In the genomic region with DNA sequence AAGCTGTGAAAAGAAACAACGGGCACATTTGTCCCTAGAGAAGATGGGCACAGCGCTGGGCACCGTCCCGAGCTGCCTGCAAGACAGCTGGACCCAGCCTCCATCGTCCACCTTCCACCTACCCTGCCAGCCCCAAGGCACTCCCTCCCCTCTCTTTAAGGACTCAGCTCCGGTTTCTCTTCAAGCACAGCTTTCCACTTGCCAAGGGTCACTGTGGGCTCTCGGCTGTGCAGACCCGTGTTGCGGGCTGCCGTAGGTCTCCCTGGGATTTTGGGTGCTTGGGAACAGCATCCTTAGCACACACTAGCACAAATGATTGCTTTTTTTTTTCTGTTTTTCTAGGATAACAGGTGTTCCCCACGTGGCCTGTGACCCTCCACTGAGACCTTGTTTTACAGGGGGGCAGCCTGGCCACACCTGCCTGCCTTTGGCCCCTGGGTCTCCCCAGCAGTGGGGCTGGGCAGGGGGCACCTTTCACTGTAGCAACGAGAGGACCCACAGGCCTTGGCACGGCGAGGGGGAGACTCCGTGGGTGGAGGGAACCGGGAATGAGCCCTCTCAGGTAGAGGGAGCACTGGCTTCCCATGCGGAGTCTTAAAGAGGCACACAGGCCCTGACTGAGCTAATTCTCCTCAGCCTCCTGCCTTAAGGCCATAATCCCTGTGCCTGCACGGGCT, we compare ENCODE assay signal across 9 cellular contexts. TPM values are rescaled to one million over a fixed set of nuclear protein-coding genes. Genes with fewer than 3 reads are reported as not detected.
DNase-seq lines count a peak whose midpoint lies in the region; ATAC-seq and TF ChIP-seq lines count a peak whose summit lies in the region.
"Had no signal": no experiment of that assay in that cellular context is flagged by ENCODE, and none has a peak within 500 bp of the region (broad histone marks: within the 10 kb centered on the region; RNA-seq: fewer than 3 reads in every experiment).

No MANE protein-coding gene starts in this region.

- H3K27me3 ChIP-seq in kidney epithelial cell (ENCODE audit: control insufficient read depth, insufficient read depth, low read length): peaks cover under 1% of the 10 kb centered on the region
- no peaks in the 10 kb centered on the region for H3K27me3 ChIP-seq in tibial artery

- H3K36me3 ChIP-seq in kidney epithelial cell (ENCODE audit: control insufficient read depth, insufficient read depth, low read length): peaks cover 2% of the 10 kb centered on the region
- H3K36me3 ChIP-seq in tibial artery: peaks cover 31 to 43% (median 33%) of the 10 kb centered on the region in 3 donors

- peaks cover 0 to 45% (median 34%) of the 10 kb centered on the region in 4 donors for H3K4me1 ChIP-seq in tibial artery

- peak overlapping the region; percentile 42 for H3K27ac Mint-ChIP-seq in activated naive CD4-positive, alpha-beta T cell treated with anti-CD3 and anti-CD28 coated beads, Interleukin-2, amount 10 ng/mL, durations not matched to agents 7 days and 5 days
- peak overlapping the region; percentile 52 for H3K27ac Mint-ChIP-seq in activated T-helper 2 cell treated with anti-CD3 and anti-CD28 coated beads, Interferon-gamma antibody, Interleukin-2, Interleukin-4, amounts not matched to agents 10 μg/mL and 5 μg/mL and 100 μg/mL, durations not matched to agents 14 hours and 24 hours and 36 hours

- H3K4me3 Mint-ChIP-seq in activated naive CD4-positive, alpha-beta T cell treated with anti-CD3 and anti-CD28 coated beads, Interleukin-2, amount 10 ng/mL, durations not matched to agents 7 days and 5 days: peak overlapping the region; percentile 72
- H3K4me3 Mint-ChIP-seq in activated T-helper 2 cell treated with anti-CD3 and anti-CD28 coated beads, Interferon-gamma antibody, Interleukin-2, Interleukin-4, amounts not matched to agents 10 μg/mL and 5 μg/mL and 100 μg/mL, durations not matched to agents 14 hours and 24 hours and 36 hours (ENCODE audit: low read depth): peak overlapping the region; percentile 78

- no peak for TF ChIP-seq CTCF in kidney epithelial cell (IDR thresholded peaks at IDR 0.05; ENCODE audit: insufficient read depth, low read length, poor library complexity, severe bottlenecking)
- no peak for TF ChIP-seq CTCF in tibial artery (IDR thresholded peaks at IDR 0.05)

- H3K27me3 Mint-ChIP-seq in activated naive CD4-positive, alpha-beta T cell treated with anti-CD3 and anti-CD28 coated beads, Interleukin-2, amount 10 ng/mL, durations not matched to agents 7 days and 5 days: peaks cover 29% of the 10 kb centered on the region
- no peaks in the 10 kb centered on the region for H3K27me3 Mint-ChIP-seq in activated T-helper 2 cell treated with anti-CD3 and anti-CD28 coated beads, Interferon-gamma antibody, Interleukin-2, Interleukin-4, amounts not matched to agents 10 μg/mL and 5 μg/mL and 100 μg/mL, durations not matched to agents 14 hours and 24 hours and 36 hours (ENCODE audit: low read depth)

- H3K4me3 ChIP-seq in kidney epithelial cell (ENCODE audit: low read depth, low read length) (peak overlapping the region; percentile 59), tibial artery (peak overlapping the region; percentile 77 to 98)

- peaks cover 19% of the 10 kb centered on the region for H3K36me3 Mint-ChIP-seq in activated naive CD4-positive, alpha-beta T cell treated with anti-CD3 and anti-CD28 coated beads, Interleukin-2, amount 10 ng/mL, durations not matched to agents 7 days and 5 days
- peaks cover 13% of the 10 kb centered on the region for H3K36me3 Mint-ChIP-seq in activated T-helper 2 cell treated with anti-CD3 and anti-CD28 coated beads, Interferon-gamma antibody, Interleukin-2, Interleukin-4, amounts not matched to agents 10 μg/mL and 5 μg/mL and 100 μg/mL, durations not matched to agents 14 hours and 24 hours and 36 hours (ENCODE audit: low read depth)

- ATAC-seq in GM19324 (IDR thresholded peaks at IDR 0.05; ENCODE audit: low FRiP score, unreplicated experiment) (no peak), left lobe of liver (no peak)

- no peaks in the 10 kb centered on the region for H3K9me3 ChIP-seq in tibial artery

- no peaks in the 10 kb centered on the region for H3K9me3 Mint-ChIP-seq in activated naive CD4-positive, alpha-beta T cell treated with anti-CD3 and anti-CD28 coated beads, Interleukin-2, amount 10 ng/mL, durations not matched to agents 7 days and 5 days
- H3K9me3 Mint-ChIP-seq in activated T-helper 2 cell treated with anti-CD3 and anti-CD28 coated beads, Interferon-gamma antibody, Interleukin-2, Interleukin-4, amounts not matched to agents 10 μg/mL and 5 μg/mL and 100 μg/mL, durations not matched to agents 14 hours and 24 hours and 36 hours: no peaks in the 10 kb centered on the region

- DNase-seq in activated naive CD4-positive, alpha-beta T cell treated with anti-CD3 and anti-CD28 coated beads, Interleukin-2, amount 10 ng/mL, durations not matched to agents 7 days and 5 days: no peak
- no peak for DNase-seq in activated naive CD4-positive, alpha-beta T cell (lab: John Stamatoyannopoulos, UW)
- DNase-seq in activated T-helper 2 cell treated with anti-CD3 and anti-CD28 coated beads, Interferon-gamma antibody, Interleukin-2, Interleukin-4, amounts not matched to agents 10 μg/mL and 5 μg/mL and 100 μg/mL, durations not matched to agents 14 hours and 24 hours and 36 hours (ENCODE audit: low spot score): no peak
- no peak for DNase-seq in kidney epithelial cell (ENCODE audit: low read depth)
- DNase-seq in tibial artery: no peak
- no peak for DNase-seq in left lobe of liver (ENCODE audit: low spot score)
- no peak for DNase-seq in hippocampal formation (lab: John Stamatoyannopoulos, UW)
- DNase-seq: activated gamma-delta T cell treated with Interleukin-2 at 50 U/mL for 16 hours had no signal

- peaks cover 34% of the 10 kb centered on the region for H3K4me1 Mint-ChIP-seq in activated naive CD4-positive, alpha-beta T cell treated with anti-CD3 and anti-CD28 coated beads, Interleukin-2, amount 10 ng/mL, durations not matched to agents 7 days and 5 days
- H3K4me1 Mint-ChIP-seq in activated T-helper 2 cell treated with anti-CD3 and anti-CD28 coated beads, Interferon-gamma antibody, Interleukin-2, Interleukin-4, amounts not matched to agents 10 μg/mL and 5 μg/mL and 100 μg/mL, durations not matched to agents 14 hours and 24 hours and 36 hours (ENCODE audit: low read depth): peaks cover 10% of the 10 kb centered on the region

- H3K27ac ChIP-seq in tibial artery: peak overlapping the region in 1 of 2 donors; percentile 68

- intact Hi-C loops in activated T-helper 2 cell treated with anti-CD3 and anti-CD28 coated beads, Interferon-gamma antibody, Interleukin-2, Interleukin-4, amounts not matched to agents 10 μg/mL and 5 μg/mL and 100 μg/mL, durations not matched to agents 14 hours and 24 hours and 36 hours (cut with micrococcal nuclease): no loop called here
- intact Hi-C loops in tibial artery (cut with DNase I; ENCODE audit: low total_unique reads): loop anchor here (10.0 kb wide), 1 partner anchor 242 kb away; the partner anchor contains the start of genes NDUFAF8 and TEPSIN

- CTCF ChIA-PET in activated naive CD4-positive, alpha-beta T cell treated with anti-CD3 and anti-CD28 coated beads, Interleukin-2, amount 10 ng/mL, durations not matched to agents 7 days and 5 days (lab: Charles Lee): interaction anchor here (1.2 kb wide), 1 partner anchor 12 kb away, joined by 3 read pairs; no protein-coding TSS in a partner anchor

RNA-seq across cellular contexts. Expression of gene CHMP6, which starts 1.4 kb away (rescaled TPM):
- 29.5 and 36.9 TPM in 2 replicates for total RNA-seq in activated T-helper 2 cell treated with anti-CD3 and anti-CD28 coated beads, Interferon-gamma antibody, Interleukin-2, Interleukin-4, amounts not matched to agents 10 μg/mL and 5 μg/mL and 100 μg/mL, durations not matched to agents 14 hours and 24 hours and 36 hours
- total RNA-seq in kidney epithelial cell: 26.6 and 36.6 TPM in 2 replicates
- total RNA-seq in left lobe of liver: 16.5 TPM

RNA-seq across cellular contexts. Expression of gene BAIAP2, which starts 41.9 kb away (rescaled TPM):
- 5.3 TPM in 2 replicates for total RNA-seq in activated T-helper 2 cell treated with anti-CD3 and anti-CD28 coated beads, Interferon-gamma antibody, Interleukin-2, Interleukin-4, amounts not matched to agents 10 μg/mL and 5 μg/mL and 100 μg/mL, durations not matched to agents 14 hours and 24 hours and 36 hours
- total RNA-seq in kidney epithelial cell (80.3 and 83.4 TPM in 2 replicates), left lobe of liver (101 TPM)

Comparison
In these comparisons a context has a peak if more than half of its experiments do, and no peak if none do; other contexts are left out.
1. RNA of gene BAIAP2, which starts 41.9 kb away (total RNA-seq): 101 TPM in left lobe of liver (single experiment) and 80.3 to 83.4 TPM in kidney epithelial cell; 5.3 TPM in activated T-helper 2 cell treated with anti-CD3 and anti-CD28 coated beads, Interferon-gamma antibody, Interleukin-2, Interleukin-4, amounts not matched to agents 10 μg/mL and 5 μg/mL and 100 μg/mL, durations not matched to agents 14 hours and 24 hours and 36 hours; every median in the first group is over 10 times any median in the second.